21 cellular contexts compared by ENCODE assay signal in the genomic region with DNA sequence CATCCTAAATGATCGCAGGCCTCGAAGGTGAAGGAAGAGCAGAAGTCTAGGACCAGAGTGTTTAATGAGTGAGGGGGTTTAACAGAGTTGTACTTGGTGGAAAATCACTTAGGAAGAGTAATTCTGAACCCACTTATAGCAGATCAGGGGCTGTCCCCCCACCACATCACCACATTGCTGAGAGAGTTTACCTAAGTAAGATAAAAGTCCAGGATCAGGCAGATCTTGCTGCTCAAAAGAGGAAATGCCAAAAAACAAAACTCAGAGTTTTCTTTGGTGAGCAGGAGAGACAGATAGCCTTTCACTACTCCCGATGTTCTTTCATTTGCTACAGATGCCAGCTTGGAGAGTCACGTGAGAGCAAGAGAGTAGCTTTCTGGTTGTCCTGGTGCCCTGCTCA. TPM values are rescaled to one million over a fixed set of nuclear protein-coding genes. Genes with fewer than 3 reads are reported as not detected.
DNase-seq lines count a peak whose midpoint lies in the region; ATAC-seq and TF ChIP-seq lines count a peak whose summit lies in the region.
"Had no signal": no experiment of that assay in that cellular context is flagged by ENCODE, and none has a peak within 500 bp of the region (broad histone marks: within the 10 kb centered on the region; RNA-seq: fewer than 3 reads in every experiment).

No MANE protein-coding gene starts in this region.

- peak overlapping the region; percentile 86 for H3K27ac Mint-ChIP-seq in activated B cell treated with CpG ODN at 0.5 μM for 24 hours
- peak overlapping the region; percentile 67 for H3K27ac Mint-ChIP-seq in dendritic cell treated with granulocyte-macrophage colony-stimulating factor and Interleukin-4, amounts not matched to agents 40 ng/mL and 50 ng/mL, for 4 days
- peak overlapping the region; percentile 27 to 53 for H3K27ac Mint-ChIP-seq in stimulated activated naive CD8-positive, alpha-beta T cell treated with anti-CD3 and anti-CD28 coated beads, Interleukin-15, amount 100 ng/mL, for 72 hours

- TF ChIP-seq POLR2A in right lobe of liver (IDR thresholded peaks at IDR 0.05): no peak

- H3K9ac ChIP-seq in liver (ENCODE audit: low read depth in 1 of 2, low read length in 2 of 2): no peak overlapping the region

- CTCF ChIA-PET in activated B cell treated with CpG ODN at 0.5 μM for 24 hours (lab: Charles Lee): no interaction called here

- WGBS in liver: 98% methylated on average over 4 of the region's 4 CpGs
- WGBS in right lobe of liver (ENCODE audit: insufficient coverage, low coverage, low lambda C conversion rate, missing lambda C conversion rate): 100% methylated on average over 3 of the region's 4 CpGs

- DNase-seq in right lobe of liver (no peak), activated B cell treated with CpG ODN at 0.5 μM for 24 hours (no peak), RPMI8226 (no peak)
- no peak for DNase-seq in stimulated activated naive CD8-positive, alpha-beta T cell treated with anti-CD3 and anti-CD28 coated beads, Interleukin-15, amount 100 ng/mL, for 72 hours
- DNase-seq: ACHN, AML-193, COR-L47, H9, KG1, NCI-H1105 treated with DMSO at 0.1 percent for 48 hours, NCI-H1694 treated with DMSO at 0.1 percent for 48 hours, NCI-H2227 treated with DMSO at 0.1 percent for 48 hours, NCI-H510A treated with DMSO at 0.1 percent for 48 hours, NCI-H774, OCI-M1, SHP77 had no signal

- TF ChIP-seq CTCF in liver (IDR thresholded peaks at IDR 0.05; ENCODE audit: low read depth, low read length, missing input control): no peak
- no peak for TF ChIP-seq CTCF in right lobe of liver (IDR thresholded peaks at IDR 0.05)
- no peak for TF ChIP-seq CTCF in activated B cell treated with CpG ODN at 0.5 μM for 24 hours (IDR thresholded peaks at IDR 0.05)

- H3K27me3 Mint-ChIP-seq in activated B cell treated with CpG ODN at 0.5 μM for 24 hours: no peaks in the 10 kb centered on the region
- no peaks in the 10 kb centered on the region for H3K27me3 Mint-ChIP-seq in dendritic cell treated with granulocyte-macrophage colony-stimulating factor and Interleukin-4, amounts not matched to agents 40 ng/mL and 50 ng/mL, for 4 days
- H3K27me3 Mint-ChIP-seq in stimulated activated naive CD8-positive, alpha-beta T cell treated with anti-CD3 and anti-CD28 coated beads, Interleukin-15, amount 100 ng/mL, for 72 hours: no peaks in the 10 kb centered on the region

- H3K27me3 ChIP-seq in liver (ENCODE audit: control insufficient read depth in 4 of 4, insufficient read depth in 4 of 4, low read length in 3 of 4): no peaks in the 10 kb centered on the region
- no peaks in the 10 kb centered on the region for H3K27me3 ChIP-seq in right lobe of liver

- ATAC-seq in right lobe of liver: no peak
- no peak for ATAC-seq in activated B cell treated with CpG ODN at 0.5 μM for 24 hours (ENCODE audit: low read depth)
- ATAC-seq in stimulated activated naive CD8-positive, alpha-beta T cell treated with anti-CD3 and anti-CD28 coated beads, Interleukin-15, amount 100 ng/mL, for 72 hours: no peak
- no peak for ATAC-seq in HG02623 (IDR thresholded peaks at IDR 0.05; ENCODE audit: unreplicated experiment)

- peaks cover 91% of the 10 kb centered on the region for H3K36me3 Mint-ChIP-seq in activated B cell treated with CpG ODN at 0.5 μM for 24 hours (ENCODE audit: low read depth)
- peaks cover 100% of the 10 kb centered on the region for H3K36me3 Mint-ChIP-seq in dendritic cell treated with granulocyte-macrophage colony-stimulating factor and Interleukin-4, amounts not matched to agents 40 ng/mL and 50 ng/mL, for 4 days (ENCODE audit: low read depth)

- peaks cover 7% of the 10 kb centered on the region for H3K9me3 Mint-ChIP-seq in activated B cell treated with CpG ODN at 0.5 μM for 24 hours
- H3K9me3 Mint-ChIP-seq in dendritic cell treated with granulocyte-macrophage colony-stimulating factor and Interleukin-4, amounts not matched to agents 40 ng/mL and 50 ng/mL, for 4 days: peaks cover 63% of the 10 kb centered on the region
- H3K9me3 Mint-ChIP-seq in stimulated activated naive CD8-positive, alpha-beta T cell treated with anti-CD3 and anti-CD28 coated beads, Interleukin-15, amount 100 ng/mL, for 72 hours: peaks cover 29 to 58% of the 10 kb centered on the region in 2 donors

- H3K4me1 ChIP-seq in liver (ENCODE audit: control insufficient read depth in 4 of 4, insufficient read depth in 4 of 4, low read length in 3 of 4) (no peaks in the 10 kb centered on the region), right lobe of liver (no peaks in the 10 kb centered on the region)

- H3K4me3 ChIP-seq in liver (ENCODE audit: low read depth in 1 of 3, low read length in 3 of 3) (peak overlapping the region in 2 of 3 donors; percentile 44 to 53), right lobe of liver (no peak overlapping the region)

- intact Hi-C loops in right lobe of liver (cut with DNase I): no loop called here
- intact Hi-C loops in activated B cell treated with CpG ODN at 0.5 μM for 24 hours (cut with micrococcal nuclease): no loop called here
- intact Hi-C loops in dendritic cell treated with granulocyte-macrophage colony-stimulating factor and Interleukin-4, amounts not matched to agents 40 ng/mL and 50 ng/mL, for 4 days (cut with micrococcal nuclease): no loop called here

- H3K4me1 Mint-ChIP-seq in activated B cell treated with CpG ODN at 0.5 μM for 24 hours: peaks cover 62% of the 10 kb centered on the region
- peaks cover 54% of the 10 kb centered on the region for H3K4me1 Mint-ChIP-seq in dendritic cell treated with granulocyte-macrophage colony-stimulating factor and Interleukin-4, amounts not matched to agents 40 ng/mL and 50 ng/mL, for 4 days (ENCODE audit: low read depth)
- peaks cover 34% of the 10 kb centered on the region for H3K4me1 Mint-ChIP-seq in stimulated activated naive CD8-positive, alpha-beta T cell treated with anti-CD3 and anti-CD28 coated beads, Interleukin-15, amount 100 ng/mL, for 72 hours

- H3K36me3 ChIP-seq in liver (ENCODE audit: control insufficient read depth in 4 of 4, insufficient read depth in 3 of 4, low read depth in 1 of 4, low read length in 3 of 4): peaks cover 28 to 61% (median 55%) of the 10 kb centered on the region in 4 donors
- peaks cover 0 to 53% (median 36%) of the 10 kb centered on the region in 4 donors for H3K36me3 ChIP-seq in right lobe of liver

- H3K27ac ChIP-seq in liver (ENCODE audit: low read depth in 1 of 2, low read length in 2 of 2) (no peak overlapping the region), right lobe of liver (no peak overlapping the region)

- POLR2A ChIA-PET in activated B cell treated with CpG ODN at 0.5 μM for 24 hours (lab: Charles Lee): no interaction called here

- peaks cover 20 to 44% (median 40%) of the 10 kb centered on the region in 4 donors for H3K9me3 ChIP-seq in liver (ENCODE audit: control insufficient read depth in 4 of 4, low read length in 3 of 4)
- peaks cover 0 to 8% (median 3%) of the 10 kb centered on the region in 4 donors for H3K9me3 ChIP-seq in right lobe of liver

- TF ChIP-seq RAD21 in liver (IDR thresholded peaks at IDR 0.05): no peak

- H3K4me3 Mint-ChIP-seq in activated B cell treated with CpG ODN at 0.5 μM for 24 hours: peak overlapping the region; percentile 1
- H3K4me3 Mint-ChIP-seq in dendritic cell treated with granulocyte-macrophage colony-stimulating factor and Interleukin-4, amounts not matched to agents 40 ng/mL and 50 ng/mL, for 4 days: no peak overlapping the region
- H3K4me3 Mint-ChIP-seq in stimulated activated naive CD8-positive, alpha-beta T cell treated with anti-CD3 and anti-CD28 coated beads, Interleukin-15, amount 100 ng/mL, for 72 hours: no peak overlapping the region
- H3K4me3 Mint-ChIP-seq: H9 had no signal

TF ChIP-seq in liver, 16 proteins besides CTCF, POLR2A, EP300 and RAD21:
- TF ChIP-seq YY1 (IDR thresholded peaks at IDR 0.05): no peak
- TF ChIP-seq, protein P1, sequence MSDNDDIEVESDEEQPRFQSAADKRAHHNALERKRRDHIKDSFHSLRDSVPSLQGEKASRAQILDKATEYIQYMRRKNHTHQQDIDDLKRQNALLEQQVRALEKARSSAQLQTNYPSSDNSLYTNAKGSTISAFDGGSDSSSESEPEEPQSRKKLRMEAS (IDR thresholded peaks at IDR 0.05): no peak
- TF ChIP-seq SP1 (IDR thresholded peaks at IDR 0.05): no peak
- no peak for TF ChIP-seq FOXA2 (IDR thresholded peaks at IDR 0.05)
- TF ChIP-seq HNF4A (conservative IDR thresholded peaks at IDR 0.05): no peak
- TF ChIP-seq GABPA (IDR thresholded peaks at IDR 0.05 in 1 of 2, conservative IDR thresholded peaks at IDR 0.05 in 1 of 2): no peak
- TF ChIP-seq HNF4G (IDR thresholded peaks at IDR 0.05): no peak
- TF ChIP-seq NR2F2 (IDR thresholded peaks at IDR 0.05): no peak
- TF ChIP-seq FOXA1 (IDR thresholded peaks at IDR 0.05): no peak

RNA-seq across cellular contexts. Expression of gene ZNF317, which starts 15.4 kb away (rescaled TPM):
- total RNA-seq in liver (10 to 100 TPM in 1 of 2 donors, 1 to 10 TPM in 1; 9.9 to 11.6 TPM), right lobe of liver (10 to 100 TPM in 5 of 6 experiments, 1 to 10 TPM in 1; 7.6 to 17.9 (median 12.1) TPM), activated B cell treated with CpG ODN at 0.5 μM for 24 hours (64.4 and 65.8 TPM in 2 replicates)
- polyA plus RNA-seq in liver: 10 to 100 TPM in 1 of 2 donors, 1 to 10 TPM in 1; 7.8 to 11.2 TPM

RNA-seq across cellular contexts. Expression of gene OR7D2, which starts 23.2 kb away (rescaled TPM):
- total RNA-seq in liver (not detected), right lobe of liver (under 1 TPM in 1 of 6 experiments, not detected in 5; 0.09 TPM), activated B cell treated with CpG ODN at 0.5 μM for 24 hours (not detected in 2 replicates)
- polyA plus RNA-seq in liver: under 1 TPM; 0.06 to 0.18 TPM
- total RNA-seq: HT-29 had no signal
- polyA plus RNA-seq: CD14-positive monocyte had no signal

RNA-seq across cellular contexts. Expression of gene OR7G3, which starts 28.8 kb away (rescaled TPM):
- total RNA-seq in liver (not detected), right lobe of liver (not detected), activated B cell treated with CpG ODN at 0.5 μM for 24 hours (not detected in 2 replicates)
- polyA plus RNA-seq in liver: not detected
- total RNA-seq: H9, HT-29 had no signal
- polyA plus RNA-seq: CD14-positive monocyte had no signal

RNA-seq across cellular contexts. Expression of gene OR7G1, which starts 40.0 kb away (rescaled TPM):
- total RNA-seq in liver (not detected), right lobe of liver (not detected), activated B cell treated with CpG ODN at 0.5 μM for 24 hours (not detected in 2 replicates)
- polyA plus RNA-seq in liver: not detected
- total RNA-seq: H9, HT-29 had no signal
- polyA plus RNA-seq: CD14-positive monocyte had no signal

RNA-seq across cellular contexts. Expression of gene OR7G2, which starts 48.3 kb away (rescaled TPM):
- total RNA-seq in liver (not detected), right lobe of liver (not detected), activated B cell treated with CpG ODN at 0.5 μM for 24 hours (not detected in 2 replicates)
- polyA plus RNA-seq in liver: not detected
- total RNA-seq: H9, HT-29 had no signal
- polyA plus RNA-seq: CD14-positive monocyte had no signal

Comparison
In these comparisons a context has a peak if more than half of its experiments do, and no peak if none do; other contexts are left out.
1. H3K4me3 ChIP-seq: peak in liver (2 of 3); none in right lobe of liver (0 of 3).
2. Peak in every context shown above with its lines, with median percentiles within 50 percentile points of each other: H3K27ac Mint-ChIP-seq.